ENCODE assay signal across 19 cellular contexts in genomic region chr7:90473819-90474218, GRCh38. TPM values are rescaled to one million over a fixed set of nuclear protein-coding genes. Genes with fewer than 3 reads are reported as not detected.
DNase-seq lines count a peak whose midpoint lies in the region; ATAC-seq and TF ChIP-seq lines count a peak whose summit lies in the region.
"Had no signal": no experiment of that assay in that cellular context is flagged by ENCODE, and none has a peak within 500 bp of the region (broad histone marks: within the 10 kb centered on the region; RNA-seq: fewer than 3 reads in every experiment).

No MANE protein-coding gene starts in this region.

- H3K4me3 Mint-ChIP-seq in activated CD8-positive, alpha-beta T cell treated with anti-CD3 and anti-CD28 coated beads for 36 hours, result no peak overlapping the region
- H3K4me3 Mint-ChIP-seq: CD8-positive, alpha-beta memory T cell had no signal

- no peaks in the 10 kb centered on the region for H3K79me2 ChIP-seq in hepatocyte

- no peak overlapping the region for H3K4me2 ChIP-seq in hepatocyte

- H3K9me3 Mint-ChIP-seq in activated CD8-positive, alpha-beta T cell treated with anti-CD3 and anti-CD28 coated beads for 36 hours, result no peaks in the 10 kb centered on the region
- H3K9me3 Mint-ChIP-seq: CD8-positive, alpha-beta memory T cell had no signal

- H3K27ac ChIP-seq in hepatocyte (peak overlapping the region; percentile 15), upper lobe of right lung (no peak overlapping the region), ascending aorta (no peak overlapping the region)

- H3K4me3 ChIP-seq in adipocyte (ENCODE audit: low read length) (no peak overlapping the region), epithelial cell of esophagus (ENCODE audit: low read length) (no peak overlapping the region), hepatocyte (no peak overlapping the region), upper lobe of right lung (no peak overlapping the region), ascending aorta (no peak overlapping the region)

- H3K36me3 Mint-ChIP-seq in activated CD8-positive, alpha-beta T cell treated with anti-CD3 and anti-CD28 coated beads for 36 hours (ENCODE audit: low read depth), result no peaks in the 10 kb centered on the region

- CTCF ChIA-PET in activated CD8-positive, alpha-beta T cell treated with anti-CD3 and anti-CD28 coated beads for 36 hours (lab: Charles Lee), result interaction anchor here (0.9 kb wide), 1 partner anchor 12 kb away, joined by 3 read pairs; no protein-coding TSS in a partner anchor

- H3K36me3 ChIP-seq in adipocyte (ENCODE audit: control insufficient read depth, insufficient read depth, low read length, severe bottlenecking) (no peaks in the 10 kb centered on the region), hepatocyte (replicated peaks; ENCODE audit: insufficient read depth, low read depth) (no peaks in the 10 kb centered on the region), upper lobe of right lung (no peaks in the 10 kb centered on the region), ascending aorta (no peaks in the 10 kb centered on the region)

- no peaks in the 10 kb centered on the region for H3K9me3 ChIP-seq in adipocyte (ENCODE audit: control insufficient read depth, low read length)
- no peaks in the 10 kb centered on the region for H3K9me3 ChIP-seq in hepatocyte (ENCODE audit: low read depth)
- H3K9me3 ChIP-seq in upper lobe of right lung, result no peaks in the 10 kb centered on the region
- H3K9me3 ChIP-seq in ascending aorta, result no peaks in the 10 kb centered on the region

- peaks cover 14% of the 10 kb centered on the region for H3K27me3 Mint-ChIP-seq in activated CD8-positive, alpha-beta T cell treated with anti-CD3 and anti-CD28 coated beads for 36 hours

- H2AFZ ChIP-seq in hepatocyte, result no peak overlapping the region

- H3K27ac Mint-ChIP-seq in activated CD8-positive, alpha-beta T cell treated with anti-CD3 and anti-CD28 coated beads for 36 hours, result no peak overlapping the region
- H3K27ac Mint-ChIP-seq: CD8-positive, alpha-beta memory T cell had no signal

- no peaks in the 10 kb centered on the region for H3K27me3 ChIP-seq in adipocyte (replicated peaks; ENCODE audit: control insufficient read depth, insufficient read depth, low read length)
- no peaks in the 10 kb centered on the region for H3K27me3 ChIP-seq in hepatocyte
- H3K27me3 ChIP-seq in upper lobe of right lung, result no peaks in the 10 kb centered on the region
- no peaks in the 10 kb centered on the region for H3K27me3 ChIP-seq in ascending aorta

- peak; percentile 6 for DNase-seq in adipocyte (ENCODE audit: low read depth)
- peak; percentile 86 for DNase-seq in epithelial cell of esophagus (ENCODE audit: low read depth)
- DNase-seq in hepatocyte (ENCODE audit: low spot score), result no peak
- DNase-seq in upper lobe of right lung, result no peak
- DNase-seq in cerebellar cortex (ENCODE audit: low spot score), result no peak
- no peak for DNase-seq in ascending aorta (ENCODE audit: low spot score in 2 of 2)
- no peak for DNase-seq in activated CD8-positive, alpha-beta T cell treated with anti-CD3 and anti-CD28 coated beads for 36 hours
- DNase-seq: C1 segment of cervical spinal cord; CD8-positive, alpha-beta memory T cell; DMS53; KBM-7; MV-4-11; NCI-H1417; NCI-H187; NCI-H2107; NCI-H524; NCI-H82; SHP77 treated with DMSO at 0.1 percent for 48 hours had no signal

- H4K20me1 ChIP-seq in hepatocyte (ENCODE audit: insufficient read depth, poor library complexity, severe bottlenecking), result no peaks in the 10 kb centered on the region

- H3K9me2 ChIP-seq in hepatocyte (replicated peaks; ENCODE audit: insufficient read depth), result no peaks in the 10 kb centered on the region

- intact Hi-C loops in upper lobe of right lung (cut with DNase I) (no loop called here), ascending aorta (cut with DNase I) (no loop called here)
- intact Hi-C loops in activated CD8-positive, alpha-beta T cell treated with anti-CD3 and anti-CD28 coated beads for 36 hours (cut with micrococcal nuclease), result no loop called here

- TF ChIP-seq CTCF in epithelial cell of esophagus (IDR thresholded peaks at IDR 0.05; ENCODE audit: insufficient read depth, low read depth, low read length, missing control alignments) (no peak), hepatocyte (IDR thresholded peaks at IDR 0.05; ENCODE audit: poor library complexity) (no peak), upper lobe of right lung (IDR thresholded peaks at IDR 0.05) (no peak), ascending aorta (IDR thresholded peaks at IDR 0.05) (no peak)
- TF ChIP-seq CTCF in activated CD8-positive, alpha-beta T cell treated with anti-CD3 and anti-CD28 coated beads for 36 hours (IDR thresholded peaks at IDR 0.05), result no peak

- no peak overlapping the region for H3K9ac ChIP-seq in adipocyte (ENCODE audit: low read length)

- peak; percentile 34 for ATAC-seq in upper lobe of right lung
- ATAC-seq in activated CD8-positive, alpha-beta T cell treated with anti-CD3 and anti-CD28 coated beads for 36 hours, result no peak

- POLR2A ChIA-PET in activated CD8-positive, alpha-beta T cell treated with anti-CD3 and anti-CD28 coated beads for 36 hours (lab: Charles Lee), result no interaction called here

- H3K4me1 ChIP-seq in adipocyte (ENCODE audit: control insufficient read depth, insufficient read depth, low read length), result peaks cover 12% of the 10 kb centered on the region
- H3K4me1 ChIP-seq in hepatocyte (ENCODE audit: insufficient read depth), result no peaks in the 10 kb centered on the region
- no peaks in the 10 kb centered on the region for H3K4me1 ChIP-seq in upper lobe of right lung
- H3K4me1 ChIP-seq in ascending aorta, result no peaks in the 10 kb centered on the region

- no peaks in the 10 kb centered on the region for H3K4me1 Mint-ChIP-seq in activated CD8-positive, alpha-beta T cell treated with anti-CD3 and anti-CD28 coated beads for 36 hours (ENCODE audit: low read depth)
- H3K4me1 Mint-ChIP-seq: CD8-positive, alpha-beta memory T cell had no signal

RNA-seq across cellular contexts. Expression of gene PTTG1IP2, which starts 4.4 kb away (rescaled TPM):
- total RNA-seq in hepatocyte, result not detected in 2 replicates
- polyA plus RNA-seq in hepatocyte, result 0.63 TPM in 1 of 2 replicates, not detected in the other
- not detected for total RNA-seq in upper lobe of right lung
- total RNA-seq in ascending aorta, result not detected
- not detected for total RNA-seq in activated CD8-positive, alpha-beta T cell treated with anti-CD3 and anti-CD28 coated beads for 36 hours
- total RNA-seq: CD8-positive, alpha-beta memory T cell; RPMI7951 had no signal
- polyA plus RNA-seq: CD8-positive, alpha-beta memory T cell had no signal

Comparison
In these comparisons a context has a peak if more than half of its experiments do, and no peak if none do; other contexts are left out.
1. DNase-seq: peak in adipocyte (single experiment) and epithelial cell of esophagus (single experiment); none in hepatocyte (single experiment), upper lobe of right lung (single experiment), cerebellar cortex (single experiment), ascending aorta (0 of 2) and activated CD8-positive, alpha-beta T cell treated with anti-CD3 and anti-CD28 coated beads for 36 hours (single experiment).